Comparison of ENCODE assay signal across 10 cellular contexts in the genomic region with DNA sequence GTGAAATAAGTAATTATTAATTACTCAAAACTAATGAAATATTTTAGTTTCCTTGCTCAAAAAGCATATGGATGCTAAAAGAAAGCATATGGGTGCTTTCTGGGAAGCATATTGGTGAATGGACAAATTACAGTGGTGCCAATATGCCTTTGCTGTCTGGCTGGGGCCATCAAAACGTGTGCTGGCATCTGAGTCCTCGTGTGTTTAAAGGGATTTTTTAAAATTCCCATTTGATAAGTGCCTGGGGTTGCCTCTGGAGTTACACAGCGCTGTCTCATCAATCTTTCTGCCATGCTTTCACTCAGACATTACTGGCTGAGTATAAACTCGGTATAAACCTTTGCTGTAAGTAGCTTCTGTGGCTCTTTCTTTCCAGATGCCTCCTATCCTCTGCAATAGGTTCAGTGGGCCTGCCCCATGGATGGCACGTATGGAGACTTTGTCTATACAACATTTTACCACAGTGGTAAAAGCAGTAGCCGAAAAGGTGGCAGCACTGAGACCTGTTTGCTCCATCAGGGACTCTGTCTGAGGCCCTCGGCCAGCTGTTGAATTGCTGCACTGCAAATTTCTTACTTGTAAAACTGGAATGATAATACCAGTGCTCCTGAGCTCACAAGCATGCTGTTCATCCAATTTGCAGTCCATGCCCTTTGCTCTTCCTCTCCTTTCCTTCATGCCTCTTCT.
A peak's percentile ranks its signal among the peaks of the same experiment; 100 is the strongest.
DNase-seq lines count a peak whose midpoint lies in the region; ATAC-seq, FAIRE-seq and TF ChIP-seq lines count a peak whose summit lies in the region.
"Had no signal": no experiment of that assay in that cellular context is flagged by ENCODE, and none has a peak within 500 bp of the region (broad histone marks: within the 10 kb centered on the region; RNA-seq: fewer than 3 reads in every experiment).

No MANE protein-coding gene starts in this region.

- H3K27me3 Mint-ChIP-seq in stimulated activated naive B cell treated with anti-CD40 and anti-IgM and Interleukin-4, amounts not matched to agents 10 μg/mL and 1 μg/mL and 100 μg/mL, for 72 hours, result no peaks in the 10 kb centered on the region

- H3K27ac Mint-ChIP-seq in stimulated activated naive B cell treated with anti-CD40 and anti-IgM and Interleukin-4, amounts not matched to agents 10 μg/mL and 1 μg/mL and 100 μg/mL, for 72 hours, result peak overlapping the region; percentile 37

- no peaks in the 10 kb centered on the region for H3K27me3 ChIP-seq in H7 (ENCODE audit: control insufficient read depth, insufficient read depth, low read length)

- no peak overlapping the region for H3K4me3 Mint-ChIP-seq in stimulated activated naive B cell treated with anti-CD40 and anti-IgM and Interleukin-4, amounts not matched to agents 10 μg/mL and 1 μg/mL and 100 μg/mL, for 72 hours

- no peaks in the 10 kb centered on the region for H3K9me3 Mint-ChIP-seq in stimulated activated naive B cell treated with anti-CD40 and anti-IgM and Interleukin-4, amounts not matched to agents 10 μg/mL and 1 μg/mL and 100 μg/mL, for 72 hours

- no peaks in the 10 kb centered on the region for H3K36me3 ChIP-seq in H7 (replicated peaks; ENCODE audit: control insufficient read depth, insufficient read depth, low read length)

- peaks cover 3 to 15% of the 10 kb centered on the region in 2 donors for H3K36me3 Mint-ChIP-seq in stimulated activated naive B cell treated with anti-CD40 and anti-IgM and Interleukin-4, amounts not matched to agents 10 μg/mL and 1 μg/mL and 100 μg/mL, for 72 hours

- FAIRE-seq in D721Med (lab: Jason Lieb, UNC), result no peak

- DNase-seq in H7 (peak; percentile 7), amniotic epithelial cell (ENCODE audit: low read depth) (peak; percentile 46), left ventricle myocardium superior (no peak), germinal center (ENCODE audit: low spot score) (no peak), D721Med (ENCODE audit: insufficient read length, low spot score) (no peak)
- no peak for DNase-seq in stimulated activated naive B cell treated with anti-CD40 and anti-IgM and Interleukin-4, amounts not matched to agents 10 μg/mL and 1 μg/mL and 100 μg/mL, for 72 hours
- DNase-seq: GDM1, NCI-H510A treated with DMSO at 0.1 percent for 48 hours had no signal

- H3K4me1 Mint-ChIP-seq in stimulated activated naive B cell treated with anti-CD40 and anti-IgM and Interleukin-4, amounts not matched to agents 10 μg/mL and 1 μg/mL and 100 μg/mL, for 72 hours, result peaks cover 27 to 73% of the 10 kb centered on the region in 2 donors

- no peak overlapping the region for H3K4me3 ChIP-seq in H7 (ENCODE audit: insufficient read depth, low read depth, low read length)

- ATAC-seq in left ventricle myocardium superior, result peak; percentile 26
- ATAC-seq in stimulated activated naive B cell treated with anti-CD40 and anti-IgM and Interleukin-4, amounts not matched to agents 10 μg/mL and 1 μg/mL and 100 μg/mL, for 72 hours (replicated peaks), result no peak
- no peak for ATAC-seq in GM21717 (IDR thresholded peaks at IDR 0.05; ENCODE audit: unreplicated experiment)
- ATAC-seq in HG03354 (IDR thresholded peaks at IDR 0.05; ENCODE audit: poor library complexity, severe bottlenecking, unreplicated experiment), result no peak

- TF ChIP-seq CTCF in D721Med (IDR thresholded peaks at IDR 0.05; ENCODE audit: insufficient read depth, missing control alignments), result no peak

- intact Hi-C loops in left ventricle myocardium superior (cut with micrococcal nuclease), result loop anchor here (10.0 kb wide), 1 partner anchor 595 kb away; no protein-coding TSS in a partner anchor

Comparison
In these comparisons a context has a peak if more than half of its experiments do, and no peak if none do; other contexts are left out.
1. DNase-seq: peak in H7 (single experiment) and amniotic epithelial cell (single experiment); none in left ventricle myocardium superior (single experiment), stimulated activated naive B cell treated with anti-CD40 and anti-IgM and Interleukin-4, amounts not matched to agents 10 μg/mL and 1 μg/mL and 100 μg/mL, for 72 hours (single experiment), germinal center (single experiment) and D721Med (single experiment).